Comparison of ENCODE assay signal across 9 cellular contexts in the genomic region with DNA sequence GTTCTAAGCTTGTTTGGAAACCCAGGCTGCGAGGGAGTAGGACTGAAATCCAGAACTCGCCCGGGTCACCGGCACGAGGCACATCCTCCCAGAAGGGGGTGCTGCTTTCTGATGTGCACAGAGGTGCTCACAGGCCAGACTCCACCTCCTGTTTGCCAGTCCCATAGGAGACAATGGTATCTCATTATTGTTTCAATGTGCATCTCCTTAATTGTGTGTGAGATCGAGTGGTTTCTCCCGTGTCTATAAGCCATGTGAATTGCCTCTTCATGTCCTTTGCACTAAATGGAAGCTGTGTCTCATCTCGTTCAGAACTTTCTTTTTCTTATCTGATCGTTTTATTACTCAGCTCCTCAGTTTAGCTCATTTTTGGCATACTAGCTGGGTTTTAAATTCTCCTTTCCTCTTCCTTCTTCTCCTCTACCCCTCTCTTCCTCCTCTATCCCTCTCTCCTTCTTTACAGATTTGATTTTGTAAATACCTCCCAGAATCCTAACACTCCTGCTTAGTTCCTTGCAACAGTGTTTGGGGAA. TPM values are rescaled to one million over a fixed set of nuclear protein-coding genes. Genes with fewer than 3 reads are reported as not detected.
DNase-seq lines count a peak whose midpoint lies in the region; ATAC-seq and TF ChIP-seq lines count a peak whose summit lies in the region.
"Had no signal": no experiment of that assay in that cellular context is flagged by ENCODE, and none has a peak within 500 bp of the region (broad histone marks: within the 10 kb centered on the region; RNA-seq: fewer than 3 reads in every experiment).

No MANE protein-coding gene starts in this region.

- intact Hi-C loops in A673 (cut with micrococcal nuclease; ENCODE audit: unreplicated experiment), result loop anchor here (1.0 to 5.0 kb wide), 3 partner anchors 31 to 233 kb away; a partner anchor contains a TSS

- no peaks in the 10 kb centered on the region for H3K27me3 ChIP-seq in A673 (replicated peaks; ENCODE audit: insufficient read depth, low read depth, low read length, poor library complexity)
- H3K27me3 ChIP-seq: ovary had no signal

- peak; percentile 70 for ATAC-seq in GM18520 (IDR thresholded peaks at IDR 0.05; ENCODE audit: unreplicated experiment)

- CTCF ChIA-PET in A673 (lab: Charles Lee), result interaction anchor here (0.6 to 1.8 kb wide), 4 partner anchors 127 to 242 kb away, joined by 3 to 17 read pairs (median 9); no protein-coding TSS in a partner anchor

- peaks cover 17% of the 10 kb centered on the region for H3K4me1 ChIP-seq in A673 (ENCODE audit: insufficient read depth, low read length, poor library complexity, severe bottlenecking)

- peak; percentile 87 for TF ChIP-seq CTCF in A673 (conservative IDR thresholded peaks at IDR 0.05; ENCODE audit: low read depth, low read length)

- H3K36me3 ChIP-seq in A673 (ENCODE audit: insufficient read depth, low read length, poor library complexity, severe bottlenecking), result no peaks in the 10 kb centered on the region
- H3K36me3 ChIP-seq: ovary had no signal

- POLR2A ChIA-PET in A673 (lab: Charles Lee; ENCODE audit: low non-redundant PET), result no interaction called here

- H3K9me3 ChIP-seq in A673 (ENCODE audit: low read depth, low read length, poor library complexity, severe bottlenecking), result no peaks in the 10 kb centered on the region
- H3K9me3 ChIP-seq: ovary had no signal

- TSS peak; percentile 96 for BruUV-seq in A673 (replicated peaks; lab: Mats Ljungman, UMichigan)

- peak; percentile 91 for DNase-seq in A673 (ENCODE audit: low spot score)
- peak; percentile 32 for DNase-seq in HuH-7.5 (ENCODE audit: low spot score)
- DNase-seq in T-helper 2 cell, result peak; percentile 17 to 70 (median 41)
- DNase-seq in amygdala (lab: John Stamatoyannopoulos, UW), result peak in 37 of 56 donors; percentile 0 to 67 (median 12)
- DNase-seq in iPS-NIHi7 (ENCODE audit: extremely low spot score), result peak; percentile 81
- peak; percentile 74 to 76 for DNase-seq in stimulated activated CD4-positive, alpha-beta T cell treated with anti-CD3 and anti-CD28 coated beads, Interleukin-2, amount 100 ng/mL, for 24 hours
- no peak for DNase-seq in COLO829 (ENCODE audit: low spot score)

- H3K27ac ChIP-seq in A673 (ENCODE audit: low read depth, low read length, poor library complexity, severe bottlenecking), result peak overlapping the region; percentile 31
- H3K27ac ChIP-seq: ovary had no signal

- peak overlapping the region; percentile 9 for H3K4me3 ChIP-seq in A673 (ENCODE audit: low read depth, low read length, poor library complexity, severe bottlenecking)
- H3K4me3 ChIP-seq: ovary had no signal

RNA-seq across cellular contexts. Expression of a gene that starts 32.1 kb away (rescaled TPM):
- total RNA-seq in A673 (2021), result 158 and 171 TPM in 2 replicates

RNA-seq across cellular contexts. Expression of a gene that starts 48.8 kb away (rescaled TPM):
- total RNA-seq in A673 (2021), result 0.99 and 1.0 TPM in 2 replicates
